In genomic region chr9:71683598-71684235, GRCh38 we compare ENCODE assay signal across 9 cellular contexts.
DNase-seq lines count a peak whose midpoint lies in the region; ATAC-seq and TF ChIP-seq lines count a peak whose summit lies in the region.
"Had no signal": no experiment of that assay in that cellular context is flagged by ENCODE, and none has a peak within 500 bp of the region (broad histone marks: within the 10 kb centered on the region; RNA-seq: fewer than 3 reads in every experiment).

No MANE protein-coding gene starts in this region.

- intact Hi-C loops in CD8-positive, alpha-beta T cell (cut with DNase I, micrococcal nuclease): no loop called here
- intact Hi-C loops in dendritic cell treated with granulocyte-macrophage colony-stimulating factor and Interleukin-4, amounts not matched to agents 40 ng/mL and 50 ng/mL, for 4 days (cut with micrococcal nuclease): loop anchor here (2.0 to 5.0 kb wide), 3 partner anchors 34 to 85 kb away; partner anchors contain the start of gene CEMIP2
- intact Hi-C loops in naive thymus-derived CD4-positive, alpha-beta T cell (cut with micrococcal nuclease): loop anchor here (2.0 to 5.0 kb wide), 2 partner anchors 15 to 41 kb away; no protein-coding TSS in a partner anchor
- intact Hi-C loops in transverse colon (cut with DNase I; ENCODE audit: low total_unique reads): loop anchor here (10.0 kb wide), 1 partner anchor 1269 kb away; the partner anchor contains the start of gene KLF9

- H3K36me3 ChIP-seq in CD8-positive, alpha-beta T cell (ENCODE audit: insufficient read depth, low read length): no peaks in the 10 kb centered on the region
- no peaks in the 10 kb centered on the region for H3K36me3 ChIP-seq in naive thymus-derived CD4-positive, alpha-beta T cell (ENCODE audit: control insufficient read depth in 2 of 3, insufficient read depth in 3 of 3, low read length in 3 of 3)
- H3K36me3 ChIP-seq in transverse colon: peaks cover 0 to 15% (median 7%) of the 10 kb centered on the region in 4 donors
- H3K36me3 ChIP-seq in HAP-1 (replicated peaks): peaks cover 13% of the 10 kb centered on the region

- 70 to 82% methylated on average over 3 to 9 of the region's 9 CpGs for WGBS in transverse colon (ENCODE audit: low coverage in 1 of 2), 2 donors

- no peak overlapping the region for H3K27ac ChIP-seq in CD8-positive, alpha-beta T cell (ENCODE audit: low read depth, low read length)
- H3K27ac ChIP-seq in naive thymus-derived CD4-positive, alpha-beta T cell (ENCODE audit: low read depth, low read length): no peak overlapping the region
- H3K27ac ChIP-seq in transverse colon: peak overlapping the region in 1 of 4 donors; percentile 35

- POLR2A ChIA-PET in CD8-positive, alpha-beta T cell (lab: Charles Lee): interaction anchor here (0.6 to 2.3 kb wide), 2 partner anchors 85 to 146 kb away, joined by 3 to 5 read pairs; no protein-coding TSS in a partner anchor
- POLR2A ChIA-PET in naive thymus-derived CD4-positive, alpha-beta T cell (lab: Charles Lee): interaction anchor here (1.0 kb wide), 1 partner anchor 83 kb away, joined by 3 read pairs; no protein-coding TSS in a partner anchor

- H3K9me3 ChIP-seq in CD8-positive, alpha-beta T cell (ENCODE audit: low read length): no peaks in the 10 kb centered on the region
- no peaks in the 10 kb centered on the region for H3K9me3 ChIP-seq in naive thymus-derived CD4-positive, alpha-beta T cell (ENCODE audit: control insufficient read depth in 2 of 3, low read length in 3 of 3)
- H3K9me3 ChIP-seq in transverse colon (no peaks in the 10 kb centered on the region), HAP-1 (no peaks in the 10 kb centered on the region)

- no peak for DNase-seq in CD8-positive, alpha-beta T cell
- DNase-seq in NCI-H2227 (lab: John Stamatoyannopoulos, UW; ENCODE audit: unreplicated experiment) (peak; percentile 19), transverse colon (no peak), HAP-1 (ENCODE audit: low spot score in 2 of 2) (no peak), GM13977 (ENCODE audit: low spot score) (no peak)
- DNase-seq in naive thymus-derived CD4-positive, alpha-beta T cell: no peak
- DNase-seq: activated CD8-positive, alpha-beta memory T cell treated with anti-CD3 and anti-CD28 coated beads, Interleukin-2, amount 50 U/mL, for 48 hours had no signal

- CTCF ChIA-PET in CD8-positive, alpha-beta T cell (lab: Charles Lee): interaction anchor here (0.7 to 1.7 kb wide), 3 partner anchors 100 to 251 kb away, joined by 4 to 6 read pairs (median 4); no protein-coding TSS in a partner anchor
- CTCF ChIA-PET in naive thymus-derived CD4-positive, alpha-beta T cell (lab: Charles Lee): interaction anchor here (2.8 kb wide), 1 partner anchor 79 kb away, joined by 11 read pairs; no protein-coding TSS in a partner anchor

- no peaks in the 10 kb centered on the region for H3K27me3 ChIP-seq in CD8-positive, alpha-beta T cell (ENCODE audit: insufficient read depth, low read length)
- no peaks in the 10 kb centered on the region for H3K27me3 ChIP-seq in naive thymus-derived CD4-positive, alpha-beta T cell (ENCODE audit: control insufficient read depth in 2 of 2, insufficient read depth in 2 of 2, low read length in 2 of 2)
- H3K27me3 ChIP-seq in transverse colon: no peaks in the 10 kb centered on the region
- H3K27me3 ChIP-seq in HAP-1 (ENCODE audit: low read depth): no peaks in the 10 kb centered on the region

- peaks cover 45% of the 10 kb centered on the region for H3K4me1 Mint-ChIP-seq in CD8-positive, alpha-beta T cell (ENCODE audit: low read depth)
- peaks cover 51% of the 10 kb centered on the region for H3K4me1 Mint-ChIP-seq in dendritic cell treated with granulocyte-macrophage colony-stimulating factor and Interleukin-4, amounts not matched to agents 40 ng/mL and 50 ng/mL, for 4 days (ENCODE audit: low read depth)
- H3K4me1 Mint-ChIP-seq in naive thymus-derived CD4-positive, alpha-beta T cell: peaks cover 30 to 62% (median 57%) of the 10 kb centered on the region in 7 donors

- H3K36me3 Mint-ChIP-seq in CD8-positive, alpha-beta T cell: peaks cover 35% of the 10 kb centered on the region
- peaks cover 39% of the 10 kb centered on the region for H3K36me3 Mint-ChIP-seq in dendritic cell treated with granulocyte-macrophage colony-stimulating factor and Interleukin-4, amounts not matched to agents 40 ng/mL and 50 ng/mL, for 4 days (ENCODE audit: low read depth)
- peaks cover 2 to 45% (median 22%) of the 10 kb centered on the region in 5 donors for H3K36me3 Mint-ChIP-seq in naive thymus-derived CD4-positive, alpha-beta T cell

- peak overlapping the region; percentile 29 for H3K4me3 Mint-ChIP-seq in CD8-positive, alpha-beta T cell
- H3K4me3 Mint-ChIP-seq in dendritic cell treated with granulocyte-macrophage colony-stimulating factor and Interleukin-4, amounts not matched to agents 40 ng/mL and 50 ng/mL, for 4 days: no peak overlapping the region
- H3K4me3 Mint-ChIP-seq in naive thymus-derived CD4-positive, alpha-beta T cell: peak overlapping the region in 6 of 10 donors; percentile 9 to 72 (median 37)

- no peaks in the 10 kb centered on the region for H3K27me3 Mint-ChIP-seq in CD8-positive, alpha-beta T cell (ENCODE audit: low read depth)
- H3K27me3 Mint-ChIP-seq in dendritic cell treated with granulocyte-macrophage colony-stimulating factor and Interleukin-4, amounts not matched to agents 40 ng/mL and 50 ng/mL, for 4 days: peaks cover 3% of the 10 kb centered on the region
- no peaks in the 10 kb centered on the region for H3K27me3 Mint-ChIP-seq in naive thymus-derived CD4-positive, alpha-beta T cell

- TF ChIP-seq EP300 in transverse colon (IDR thresholded peaks at IDR 0.05; ENCODE audit: low read depth): no peak

- no peak overlapping the region for H3K4me3 ChIP-seq in CD8-positive, alpha-beta T cell (ENCODE audit: low read depth, low read length)
- H3K4me3 ChIP-seq in naive thymus-derived CD4-positive, alpha-beta T cell (ENCODE audit: low read length): no peak overlapping the region
- no peak overlapping the region for H3K4me3 ChIP-seq in transverse colon
- no peak overlapping the region for H3K4me3 ChIP-seq in HAP-1

- H3K27ac Mint-ChIP-seq in CD8-positive, alpha-beta T cell: peak overlapping the region; percentile 62
- H3K27ac Mint-ChIP-seq in dendritic cell treated with granulocyte-macrophage colony-stimulating factor and Interleukin-4, amounts not matched to agents 40 ng/mL and 50 ng/mL, for 4 days: peak overlapping the region; percentile 68
- H3K27ac Mint-ChIP-seq in naive thymus-derived CD4-positive, alpha-beta T cell: peak overlapping the region in 4 of 9 donors; percentile 26 to 70 (median 60)

- TF ChIP-seq CTCF in CD8-positive, alpha-beta T cell (IDR thresholded peaks at IDR 0.05): no peak
- TF ChIP-seq CTCF in transverse colon (IDR thresholded peaks at IDR 0.05) (no peak), GM13977 (IDR thresholded peaks at IDR 0.05; ENCODE audit: extremely low read depth, insufficient read depth, missing control alignments) (no peak)

- peaks cover 26% of the 10 kb centered on the region for H3K4me1 ChIP-seq in CD8-positive, alpha-beta T cell (ENCODE audit: insufficient read depth, low read length)
- peaks cover 20 to 31% of the 10 kb centered on the region in 2 donors for H3K4me1 ChIP-seq in naive thymus-derived CD4-positive, alpha-beta T cell (ENCODE audit: control insufficient read depth in 2 of 2, insufficient read depth in 2 of 2, low read length in 2 of 2)
- peaks cover 4 to 64% (median 40%) of the 10 kb centered on the region in 4 donors for H3K4me1 ChIP-seq in transverse colon
- peaks cover 3% of the 10 kb centered on the region; the same call in 1 of the 2 replicates for H3K4me1 ChIP-seq in HAP-1

- ATAC-seq in CD8-positive, alpha-beta T cell: no peak
- peak; percentile 64 for ATAC-seq in naive thymus-derived CD4-positive, alpha-beta T cell
- ATAC-seq in GM18858 (IDR thresholded peaks at IDR 0.05; ENCODE audit: unreplicated experiment): no peak

- in situ Hi-C loops in transverse colon (cut with MboI; ENCODE audit: low pct_ligation_motif_present in 1 of 4, low pct_unique_long_range_greater_than_20kb in 1 of 4, low sequenced_read_pairs in 3 of 4) (loop anchor here in 1 of 4 donors (10.0 kb wide), 1 partner anchor 61 kb away; no protein-coding TSS in a partner anchor), HAP-1 (cut with MboI; ENCODE audit: low sequenced_read_pairs) (no loop called here), GM13977 (cut with MboI; ENCODE audit: low pct_unique_long_range_greater_than_20kb, low sequenced_read_pairs, unreplicated experiment) (no loop called here)

- TF ChIP-seq POLR2A in transverse colon (IDR thresholded peaks at IDR 0.05): no peak

- no peaks in the 10 kb centered on the region for H3K9me3 Mint-ChIP-seq in CD8-positive, alpha-beta T cell
- H3K9me3 Mint-ChIP-seq in dendritic cell treated with granulocyte-macrophage colony-stimulating factor and Interleukin-4, amounts not matched to agents 40 ng/mL and 50 ng/mL, for 4 days: no peaks in the 10 kb centered on the region
- H3K9me3 Mint-ChIP-seq in naive thymus-derived CD4-positive, alpha-beta T cell: no peaks in the 10 kb centered on the region

Comparison
In these comparisons a context has a peak if more than half of its experiments do, and no peak if none do; other contexts are left out.
1. intact Hi-C loops: an anchor here in dendritic cell treated with granulocyte-macrophage colony-stimulating factor and Interleukin-4, amounts not matched to agents 40 ng/mL and 50 ng/mL, for 4 days (2.0 to 5.0 kb wide), naive thymus-derived CD4-positive, alpha-beta T cell (2.0 to 5.0 kb wide) and transverse colon (10.0 kb wide); none called in CD8-positive, alpha-beta T cell.